In the genomic region with DNA sequence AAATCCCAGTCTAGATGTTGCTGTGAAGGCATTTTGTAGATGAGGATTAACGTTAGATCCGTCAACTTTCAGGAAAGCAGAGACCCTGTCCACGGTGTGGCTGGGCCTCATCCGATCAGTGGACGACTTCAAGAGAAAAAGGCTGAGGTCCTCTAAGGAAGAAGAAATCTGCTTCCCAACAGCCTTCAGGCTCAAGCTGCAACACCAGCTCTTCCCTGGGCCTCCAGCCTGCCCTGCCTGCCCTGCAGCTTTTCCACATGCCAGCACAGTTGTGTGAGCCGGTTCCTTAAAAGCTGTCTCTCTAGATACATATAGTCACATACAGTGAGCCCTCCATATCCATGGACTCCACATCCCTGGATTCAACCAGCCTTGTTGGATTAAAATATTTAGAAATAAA, we compare ENCODE assay signal across 1 cellular context.
TF ChIP-seq lines count a peak whose summit lies in the region.

No MANE protein-coding gene starts in this region.

TF ChIP-seq in GM23338, 12 proteins besides CTCF, POLR2A, EP300 and RAD21 (continued from another document):
- TF ChIP-seq, protein P1, sequence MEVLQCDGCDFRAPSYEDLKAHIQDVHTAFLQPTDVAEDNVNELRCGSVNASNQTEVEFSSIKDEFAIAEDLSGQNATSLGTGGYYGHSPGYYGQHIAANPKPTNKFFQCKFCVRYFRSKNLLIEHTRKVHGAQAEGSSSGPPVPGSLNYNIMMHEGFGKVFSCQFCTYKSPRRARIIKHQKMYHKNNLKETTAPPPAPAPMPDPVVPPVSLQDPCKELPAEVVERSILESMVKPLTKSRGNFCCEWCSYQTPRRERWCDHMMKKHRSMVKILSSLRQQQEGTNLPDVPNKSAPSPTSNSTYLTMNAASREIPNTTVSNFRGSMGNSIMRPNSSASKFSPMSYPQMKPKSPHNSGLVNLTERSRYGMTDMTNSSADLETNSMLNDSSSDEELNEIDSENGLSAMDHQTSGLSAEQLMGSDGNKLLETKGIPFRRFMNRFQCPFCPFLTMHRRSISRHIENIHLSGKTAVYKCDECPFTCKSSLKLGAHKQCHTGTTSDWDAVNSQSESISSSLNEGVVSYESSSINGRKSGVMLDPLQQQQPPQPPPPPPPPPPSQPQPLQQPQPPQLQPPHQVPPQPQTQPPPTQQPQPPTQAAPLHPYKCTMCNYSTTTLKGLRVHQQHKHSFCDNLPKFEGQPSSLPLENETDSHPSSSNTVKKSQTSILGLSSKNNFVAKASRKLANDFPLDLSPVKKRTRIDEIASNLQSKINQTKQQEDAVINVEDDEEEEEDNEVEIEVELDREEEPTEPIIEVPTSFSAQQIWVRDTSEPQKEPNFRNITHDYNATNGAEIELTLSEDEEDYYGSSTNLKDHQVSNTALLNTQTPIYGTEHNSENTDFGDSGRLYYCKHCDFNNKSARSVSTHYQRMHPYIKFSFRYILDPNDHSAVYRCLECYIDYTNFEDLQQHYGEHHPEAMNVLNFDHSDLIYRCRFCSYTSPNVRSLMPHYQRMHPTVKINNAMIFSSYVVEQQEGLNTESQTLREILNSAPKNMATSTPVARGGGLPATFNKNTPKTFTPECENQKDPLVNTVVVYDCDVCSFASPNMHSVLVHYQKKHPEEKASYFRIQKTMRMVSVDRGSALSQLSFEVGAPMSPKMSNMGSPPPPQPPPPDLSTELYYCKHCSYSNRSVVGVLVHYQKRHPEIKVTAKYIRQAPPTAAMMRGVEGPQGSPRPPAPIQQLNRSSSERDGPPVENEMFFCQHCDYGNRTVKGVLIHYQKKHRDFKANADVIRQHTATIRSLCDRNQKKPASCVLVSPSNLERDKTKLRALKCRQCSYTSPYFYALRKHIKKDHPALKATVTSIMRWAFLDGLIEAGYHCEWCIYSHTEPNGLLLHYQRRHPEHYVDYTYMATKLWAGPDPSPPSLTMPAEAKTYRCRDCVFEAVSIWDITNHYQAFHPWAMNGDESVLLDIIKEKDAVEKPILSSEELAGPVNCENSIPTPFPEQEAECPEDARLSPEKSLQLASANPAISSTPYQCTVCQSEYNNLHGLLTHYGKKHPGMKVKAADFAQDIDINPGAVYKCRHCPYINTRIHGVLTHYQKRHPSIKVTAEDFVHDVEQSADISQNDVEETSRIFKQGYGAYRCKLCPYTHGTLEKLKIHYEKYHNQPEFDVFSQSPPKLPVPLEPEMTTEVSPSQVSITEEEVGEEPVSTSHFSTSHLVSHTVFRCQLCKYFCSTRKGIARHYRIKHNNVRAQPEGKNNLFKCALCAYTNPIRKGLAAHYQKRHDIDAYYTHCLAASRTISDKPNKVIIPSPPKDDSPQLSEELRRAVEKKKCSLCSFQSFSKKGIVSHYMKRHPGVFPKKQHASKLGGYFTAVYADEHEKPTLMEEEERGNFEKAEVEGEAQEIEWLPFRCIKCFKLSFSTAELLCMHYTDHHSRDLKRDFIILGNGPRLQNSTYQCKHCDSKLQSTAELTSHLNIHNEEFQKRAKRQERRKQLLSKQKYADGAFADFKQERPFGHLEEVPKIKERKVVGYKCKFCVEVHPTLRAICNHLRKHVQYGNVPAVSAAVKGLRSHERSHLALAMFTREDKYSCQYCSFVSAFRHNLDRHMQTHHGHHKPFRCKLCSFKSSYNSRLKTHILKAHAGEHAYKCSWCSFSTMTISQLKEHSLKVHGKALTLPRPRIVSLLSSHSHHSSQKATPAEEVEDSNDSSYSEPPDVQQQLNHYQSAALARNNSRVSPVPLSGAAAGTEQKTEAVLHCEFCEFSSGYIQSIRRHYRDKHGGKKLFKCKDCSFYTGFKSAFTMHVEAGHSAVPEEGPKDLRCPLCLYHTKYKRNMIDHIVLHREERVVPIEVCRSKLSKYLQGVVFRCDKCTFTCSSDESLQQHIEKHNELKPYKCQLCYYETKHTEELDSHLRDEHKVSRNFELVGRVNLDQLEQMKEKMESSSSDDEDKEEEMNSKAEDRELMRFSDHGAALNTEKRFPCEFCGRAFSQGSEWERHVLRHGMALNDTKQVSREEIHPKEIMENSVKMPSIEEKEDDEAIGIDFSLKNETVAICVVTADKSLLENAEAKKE (CRISPR knock-in tag; IDR thresholded peaks at IDR 0.05): no peak
- TF ChIP-seq NANOG (IDR thresholded peaks at IDR 0.05; ENCODE audit: borderline replicate concordance) (no peak), STAT1 (IDR thresholded peaks at IDR 0.05; ENCODE audit: unreplicated experiment) (no peak), CREB1 (CRISPR knock-in tag; IDR thresholded peaks at IDR 0.05; ENCODE audit: low read depth) (no peak), JUNB (IDR thresholded peaks at IDR 0.05; ENCODE audit: unreplicated experiment) (no peak), EZH2phosphoT487 (IDR thresholded peaks at IDR 0.05; ENCODE audit: unreplicated experiment) (no peak), ZNF114 (CRISPR knock-in tag; IDR thresholded peaks at IDR 0.05) (no peak), ZNF331 (CRISPR knock-in tag; IDR thresholded peaks at IDR 0.05; ENCODE audit: low read depth) (no peak), POLR2AphosphoS5 (IDR thresholded peaks at IDR 0.05; ENCODE audit: low read depth) (no peak)
- TF ChIP-seq, protein P2, sequence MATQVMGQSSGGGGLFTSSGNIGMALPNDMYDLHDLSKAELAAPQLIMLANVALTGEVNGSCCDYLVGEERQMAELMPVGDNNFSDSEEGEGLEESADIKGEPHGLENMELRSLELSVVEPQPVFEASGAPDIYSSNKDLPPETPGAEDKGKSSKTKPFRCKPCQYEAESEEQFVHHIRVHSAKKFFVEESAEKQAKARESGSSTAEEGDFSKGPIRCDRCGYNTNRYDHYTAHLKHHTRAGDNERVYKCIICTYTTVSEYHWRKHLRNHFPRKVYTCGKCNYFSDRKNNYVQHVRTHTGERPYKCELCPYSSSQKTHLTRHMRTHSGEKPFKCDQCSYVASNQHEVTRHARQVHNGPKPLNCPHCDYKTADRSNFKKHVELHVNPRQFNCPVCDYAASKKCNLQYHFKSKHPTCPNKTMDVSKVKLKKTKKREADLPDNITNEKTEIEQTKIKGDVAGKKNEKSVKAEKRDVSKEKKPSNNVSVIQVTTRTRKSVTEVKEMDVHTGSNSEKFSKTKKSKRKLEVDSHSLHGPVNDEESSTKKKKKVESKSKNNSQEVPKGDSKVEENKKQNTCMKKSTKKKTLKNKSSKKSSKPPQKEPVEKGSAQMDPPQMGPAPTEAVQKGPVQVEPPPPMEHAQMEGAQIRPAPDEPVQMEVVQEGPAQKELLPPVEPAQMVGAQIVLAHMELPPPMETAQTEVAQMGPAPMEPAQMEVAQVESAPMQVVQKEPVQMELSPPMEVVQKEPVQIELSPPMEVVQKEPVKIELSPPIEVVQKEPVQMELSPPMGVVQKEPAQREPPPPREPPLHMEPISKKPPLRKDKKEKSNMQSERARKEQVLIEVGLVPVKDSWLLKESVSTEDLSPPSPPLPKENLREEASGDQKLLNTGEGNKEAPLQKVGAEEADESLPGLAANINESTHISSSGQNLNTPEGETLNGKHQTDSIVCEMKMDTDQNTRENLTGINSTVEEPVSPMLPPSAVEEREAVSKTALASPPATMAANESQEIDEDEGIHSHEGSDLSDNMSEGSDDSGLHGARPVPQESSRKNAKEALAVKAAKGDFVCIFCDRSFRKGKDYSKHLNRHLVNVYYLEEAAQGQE (IDR thresholded peaks at IDR 0.05; ENCODE audit: unreplicated experiment): no peak
